Comparison of ENCODE assay signal across 8 cellular contexts in the genomic region with DNA sequence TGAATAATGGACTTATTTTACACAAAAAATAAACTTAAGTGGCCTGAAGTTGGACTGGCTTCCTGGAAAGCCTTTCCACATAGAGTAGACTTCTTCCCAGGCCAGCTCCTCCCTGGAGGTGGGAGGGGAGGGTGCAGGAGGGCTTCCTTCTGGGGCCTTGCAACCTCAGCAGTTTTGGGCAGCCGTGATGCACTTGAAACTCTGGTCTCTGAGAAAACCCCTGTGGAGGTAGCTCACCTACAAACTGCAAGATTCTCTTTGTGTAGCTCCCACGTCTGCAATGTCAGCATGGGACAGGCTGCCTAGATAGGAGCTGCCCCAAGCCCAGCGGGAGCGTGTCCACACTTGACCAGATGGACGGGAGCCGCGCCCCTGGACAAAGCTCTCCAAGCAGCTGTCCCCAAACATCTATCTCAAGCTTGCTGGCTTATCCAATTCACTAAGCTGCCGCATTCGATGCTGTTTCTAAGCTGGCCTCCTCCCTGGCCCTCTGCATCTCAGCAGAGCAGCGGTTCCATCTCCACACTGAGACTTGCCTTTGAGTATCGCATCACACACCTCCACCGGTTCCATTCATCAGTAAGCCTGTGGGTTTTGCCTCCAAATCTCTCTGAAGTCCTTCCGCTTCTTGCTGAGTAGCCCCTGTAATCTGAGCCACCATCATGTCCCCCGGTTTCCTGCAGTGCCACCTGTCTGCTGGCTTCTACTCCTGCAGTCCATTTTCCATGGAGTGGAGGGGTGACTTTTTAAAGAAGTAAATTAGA. TPM values are rescaled to one million over a fixed set of nuclear protein-coding genes. Genes with fewer than 3 reads are reported as not detected.
A peak's percentile ranks its signal among the peaks of the same experiment; 100 is the strongest.
DNase-seq lines count a peak whose midpoint lies in the region; ATAC-seq, FAIRE-seq and TF ChIP-seq lines count a peak whose summit lies in the region.

No MANE protein-coding gene starts in this region.

- no peaks in the 10 kb centered on the region for H3K9me3 ChIP-seq in HCT116 (ENCODE audit: control insufficient read depth in 1 of 2, insufficient read depth in 1 of 2, low read depth in 1 of 2, low read length in 2 of 2)
- no peaks in the 10 kb centered on the region for H3K9me3 ChIP-seq in colonic mucosa
- H3K9me3 ChIP-seq in mesodermal cell (ENCODE audit: control insufficient read depth, low read length): peaks cover 8% of the 10 kb centered on the region

- DNase-seq in HCT116 (ENCODE audit: low read depth, low spot score) (peak; percentile 47), RCC 7860 (ENCODE audit: low spot score) (peak; percentile 16), colonic mucosa (peak; percentile 38), SKM-1 treated with dmso at 0.1 percent for 144 hours (lab: John Stamatoyannopoulos, UW; ENCODE audit: unreplicated experiment) (no peak)

- RAD21 ChIA-PET in HCT116 (lab: Charles Lee; ENCODE audit: low non-redundant PET in 1 of 2, low total read pairs in 2 of 2, uncharacterized antibody in 2 of 2, unreplicated experiment in 2 of 2): no interaction called here

- peak overlapping the region; percentile 86 for H3K4me2 ChIP-seq in HCT116 (ENCODE audit: low read length)

- H3K9ac ChIP-seq in HCT116 (ENCODE audit: low read length): peak overlapping the region; percentile 59
- peak overlapping the region in 1 of 2 donors; percentile 38 for H3K9ac ChIP-seq in colonic mucosa (ENCODE audit: low read depth in 2 of 2, low read length in 2 of 2)

- WGBS in mesodermal cell (ENCODE audit: insufficient coverage in 2 of 2), 2 experiments: 52 to 60% methylated on average over 13 to 14 of the region's 14 CpGs

- peak; percentile 35 for ATAC-seq in HCT116
- no peak for ATAC-seq in GM21529 (IDR thresholded peaks at IDR 0.05; ENCODE audit: unreplicated experiment)
- ATAC-seq in GM21367 (IDR thresholded peaks at IDR 0.05; ENCODE audit: unreplicated experiment): no peak

- intact Hi-C loops in HCT116 (cut with micrococcal nuclease) (no loop called here), colonic mucosa (cut with DNase I) (loop anchor here (5.0 kb wide), 2 partner anchors 32 to 53 kb away; no protein-coding TSS in a partner anchor)

- peaks cover 21% of the 10 kb centered on the region for H3K79me2 ChIP-seq in HCT116 (ENCODE audit: insufficient read depth, low read length)

- no peaks in the 10 kb centered on the region for H3K9me2 ChIP-seq in HCT116 (ENCODE audit: insufficient read depth)

- POLR2A ChIA-PET in HCT116 (lab: Charles Lee): no interaction called here

- CTCF ChIA-PET in HCT116 (lab: Charles Lee): interaction anchor here (0.8 to 2.8 kb wide), 11 partner anchors 9 to 64 kb away, joined by 3 to 20 read pairs (median 5); no protein-coding TSS in a partner anchor

- peak overlapping the region; percentile 96 for H2AFZ ChIP-seq in HCT116 (ENCODE audit: low read depth, low read length, poor library complexity, severe bottlenecking)

- no peak for TF ChIP-seq POLR2A in HCT116 (IDR thresholded peaks at IDR 0.05; ENCODE audit: borderline replicate concordance, extremely low read depth, insufficient read depth, insufficient read length)

- no TSS peak for BruUV-seq in HCT116 (replicated peaks; lab: Mats Ljungman, UMichigan)

- H3K4me3 ChIP-seq in HCT116 (replicated peaks in 1 of 2; ENCODE audit: low read depth in 1 of 2, low read length in 2 of 2) (peak overlapping the region; percentile 49 to 60), colonic mucosa (no peak overlapping the region), mesodermal cell (ENCODE audit: extremely low read depth, insufficient read depth, low read length, poor library complexity, severe bottlenecking) (peak overlapping the region; percentile 12)

- H3K4me1 ChIP-seq in HCT116 (ENCODE audit: control insufficient read depth in 1 of 2, insufficient read depth in 2 of 2, low read length in 2 of 2) (peaks cover 49 to 63% of the 10 kb centered on the region in 2 experiments), colonic mucosa (peaks cover 21% of the 10 kb centered on the region), mesodermal cell (ENCODE audit: control insufficient read depth, insufficient read depth, low read length, poor library complexity, severe bottlenecking) (peaks cover 43% of the 10 kb centered on the region)

- TF ChIP-seq RAD21 in HCT116 (IDR thresholded peaks at IDR 0.05; ENCODE audit: low read depth): no peak

- H3K27me3 ChIP-seq in HCT116 (ENCODE audit: insufficient read depth, low read length) (no peaks in the 10 kb centered on the region), colonic mucosa (no peaks in the 10 kb centered on the region)

- H3K36me3 ChIP-seq in HCT116 (ENCODE audit: control insufficient read depth in 1 of 2, insufficient read depth in 2 of 2, low read length in 2 of 2) (no peaks in the 10 kb centered on the region), colonic mucosa (no peaks in the 10 kb centered on the region), mesodermal cell (ENCODE audit: control insufficient read depth, insufficient read depth, low read length) (no peaks in the 10 kb centered on the region)

- FAIRE-seq in RCC 7860 (lab: Jason Lieb, UNC): no peak

- TF ChIP-seq CTCF in C4-2B (conservative IDR thresholded peaks at IDR 0.05) (peak; percentile 27), HCT116 (IDR thresholded peaks at IDR 0.05 in 2 of 3, conservative IDR thresholded peaks at IDR 0.05 in 1 of 3; ENCODE audit: borderline replicate concordance in 1 of 3, insufficient read depth in 1 of 3, low read depth in 2 of 3, low read length in 2 of 3) (peak in 2 of 3 experiments; percentile 78 to 80; a peak in 4 of 6 replicates), colonic mucosa (IDR thresholded peaks at IDR 0.05) (no peak)

- H3K27ac ChIP-seq in C4-2B: peak overlapping the region; percentile 92
- H3K27ac ChIP-seq in HCT116 (ENCODE audit: low read depth, low read length): peak overlapping the region; percentile 69
- peak overlapping the region; percentile 64 for H3K27ac ChIP-seq in colonic mucosa
- peak overlapping the region; percentile 83 for H3K27ac ChIP-seq in mesodermal cell (ENCODE audit: low read depth, low read length, severe bottlenecking)

- H4K20me1 ChIP-seq in HCT116 (ENCODE audit: insufficient read depth): no peaks in the 10 kb centered on the region

TF ChIP-seq in HCT116, 20 proteins besides CTCF, POLR2A, EP300 and RAD21:
- no peak for TF ChIP-seq EZH2phosphoT487 (IDR thresholded peaks at IDR 0.05; ENCODE audit: borderline replicate concordance)
- TF ChIP-seq CBX3 (IDR thresholded peaks at IDR 0.05; ENCODE audit: low read depth): no peak
- no peak for TF ChIP-seq EZH2 (IDR thresholded peaks at IDR 0.05)
- TF ChIP-seq EGR1 (IDR thresholded peaks at IDR 0.05; ENCODE audit: low read depth): no peak
- TF ChIP-seq ATF3 (IDR thresholded peaks at IDR 0.05): no peak
- no peak for TF ChIP-seq SRF (IDR thresholded peaks at IDR 0.05; ENCODE audit: low read depth)

RNA-seq across cellular contexts. Expression of gene LPIN1, which starts 1.6 kb away (rescaled TPM):
- 16.7 TPM for total RNA-seq in HCT116 (2021; ENCODE audit: unreplicated experiment)
- 7.7 and 9.4 TPM in 2 replicates for polyA plus RNA-seq in HCT116 (2012)
- 10 to 100 TPM; 17.3 to 45.7 TPM for total RNA-seq in colonic mucosa
- polyA plus RNA-seq in mesodermal cell (2013, experiment 1 of 2): 25.5 TPM
- polyA plus RNA-seq in mesodermal cell (2013, experiment 2 of 2): 24.2 TPM
